ENCODE assay signal across 17 cellular contexts in genomic region chr6:154242617-154243357, GRCh38.
DNase-seq lines count a peak whose midpoint lies in the region; ATAC-seq and TF ChIP-seq lines count a peak whose summit lies in the region.
"Had no signal": no experiment of that assay in that cellular context is flagged by ENCODE, and none has a peak within 500 bp of the region (broad histone marks: within the 10 kb centered on the region; RNA-seq: fewer than 3 reads in every experiment).

No MANE protein-coding gene starts in this region.

- no peak for TF ChIP-seq CTCF in endothelial cell (IDR thresholded peaks at IDR 0.05; ENCODE audit: unreplicated experiment)

- DNase-seq in stimulated activated naive CD8-positive, alpha-beta T cell treated with anti-CD3 and anti-CD28 coated beads, Interleukin-15, Interleukin-2, amounts not matched to agents 100 U/mL and 50 U/mL, for 24 hours, result no peak
- no peak for DNase-seq in activated CD8-positive, alpha-beta T cell treated with anti-CD3 and anti-CD28 coated beads, Interleukin-2, amount 10 ng/mL, durations not matched to agents 7 days and 5 days
- DNase-seq in endothelial cell (ENCODE audit: low spot score), result no peak
- no peak for DNase-seq in stimulated activated naive CD8-positive, alpha-beta T cell treated with anti-CD3 and anti-CD28 coated beads, Interleukin-15, amount 100 ng/mL, for 72 hours
- DNase-seq in stimulated activated CD8-positive, alpha-beta memory T cell treated with anti-CD3 and anti-CD28 coated beads, Interleukin-4, amount 100 ng/mL, for 48 hours, result no peak
- DNase-seq: activated gamma-delta T cell treated with Interleukin-2 at 50 U/mL for 16 hours; DMS53; GF-D8; kidney; NCI-H524 treated with DMSO at 0.1 percent for 48 hours; stimulated activated CD4-positive, alpha-beta T cell treated with anti-CD3 and anti-CD28 coated beads, Interleukin-4, amount 100 ng/mL, for 1 hour; stomach; transverse colon had no signal

- ATAC-seq in stimulated activated naive CD8-positive, alpha-beta T cell treated with anti-CD3 and anti-CD28 coated beads, Interleukin-15, Interleukin-2, amounts not matched to agents 100 U/mL and 50 U/mL, for 24 hours, result no peak
- ATAC-seq in activated CD8-positive, alpha-beta T cell treated with anti-CD3 and anti-CD28 coated beads, Interleukin-2, amount 10 ng/mL, durations not matched to agents 7 days and 5 days, result no peak
- ATAC-seq in stimulated activated naive CD8-positive, alpha-beta T cell treated with anti-CD3 and anti-CD28 coated beads, Interleukin-15, amount 100 ng/mL, for 72 hours, result no peak
- ATAC-seq in GM19023 (IDR thresholded peaks at IDR 0.05; ENCODE audit: unreplicated experiment), result no peak
- ATAC-seq in GM21390 (IDR thresholded peaks at IDR 0.05; ENCODE audit: unreplicated experiment), result no peak
- ATAC-seq: WTC11 had no signal

- H3K36me3 Mint-ChIP-seq in stimulated activated naive CD8-positive, alpha-beta T cell treated with anti-CD3 and anti-CD28 coated beads, Interleukin-15, Interleukin-2, amounts not matched to agents 100 ng/mL and 50 ng/mL, for 24 hours (ENCODE audit: low read depth), result peaks cover 9% of the 10 kb centered on the region
- peaks cover 50% of the 10 kb centered on the region for H3K36me3 Mint-ChIP-seq in activated CD8-positive, alpha-beta T cell treated with anti-CD3 and anti-CD28 coated beads, Interleukin-2, amount 10 ng/mL, durations not matched to agents 7 days and 5 days (ENCODE audit: low read depth)
- no peaks in the 10 kb centered on the region for H3K36me3 Mint-ChIP-seq in endothelial cell (ENCODE audit: low read depth, unreplicated experiment)
- H3K36me3 Mint-ChIP-seq: WTC11 had no signal

- CTCF ChIA-PET in activated CD8-positive, alpha-beta T cell treated with anti-CD3 and anti-CD28 coated beads, Interleukin-2, amount 10 ng/mL, durations not matched to agents 7 days and 5 days (lab: Charles Lee), result interaction anchor here (0.9 to 5.8 kb wide), 6 partner anchors 10 to 128 kb away, joined by 3 to 28 read pairs (median 9); no protein-coding TSS in a partner anchor

- H3K4me3 Mint-ChIP-seq in stimulated activated naive CD8-positive, alpha-beta T cell treated with anti-CD3 and anti-CD28 coated beads, Interleukin-15, Interleukin-2, amounts not matched to agents 100 ng/mL and 50 ng/mL, for 24 hours, result peak overlapping the region; percentile 94
- no peak overlapping the region for H3K4me3 Mint-ChIP-seq in activated CD8-positive, alpha-beta T cell treated with anti-CD3 and anti-CD28 coated beads, Interleukin-2, amount 10 ng/mL, durations not matched to agents 7 days and 5 days
- H3K4me3 Mint-ChIP-seq in endothelial cell (ENCODE audit: unreplicated experiment), result no peak overlapping the region
- H3K4me3 Mint-ChIP-seq in stimulated activated naive CD8-positive, alpha-beta T cell treated with anti-CD3 and anti-CD28 coated beads, Interleukin-15, amount 100 ng/mL, for 72 hours, result peak overlapping the region; percentile 96
- H3K4me3 Mint-ChIP-seq: WTC11 had no signal

- peaks cover 8% of the 10 kb centered on the region for H3K9me3 Mint-ChIP-seq in stimulated activated naive CD8-positive, alpha-beta T cell treated with anti-CD3 and anti-CD28 coated beads, Interleukin-15, Interleukin-2, amounts not matched to agents 100 ng/mL and 50 ng/mL, for 24 hours
- no peaks in the 10 kb centered on the region for H3K9me3 Mint-ChIP-seq in activated CD8-positive, alpha-beta T cell treated with anti-CD3 and anti-CD28 coated beads, Interleukin-2, amount 10 ng/mL, durations not matched to agents 7 days and 5 days (ENCODE audit: insufficient read depth)
- H3K9me3 Mint-ChIP-seq in endothelial cell (ENCODE audit: unreplicated experiment), result no peaks in the 10 kb centered on the region
- H3K9me3 Mint-ChIP-seq in stimulated activated naive CD8-positive, alpha-beta T cell treated with anti-CD3 and anti-CD28 coated beads, Interleukin-15, amount 100 ng/mL, for 72 hours, result peaks cover 10% of the 10 kb centered on the region in 2 donors
- H3K9me3 Mint-ChIP-seq: WTC11 had no signal

- H3K27ac Mint-ChIP-seq in stimulated activated naive CD8-positive, alpha-beta T cell treated with anti-CD3 and anti-CD28 coated beads, Interleukin-15, Interleukin-2, amounts not matched to agents 100 ng/mL and 50 ng/mL, for 24 hours, result peak overlapping the region; percentile 95
- peak overlapping the region; percentile 84 for H3K27ac Mint-ChIP-seq in activated CD8-positive, alpha-beta T cell treated with anti-CD3 and anti-CD28 coated beads, Interleukin-2, amount 10 ng/mL, durations not matched to agents 7 days and 5 days
- peak overlapping the region; percentile 70 for H3K27ac Mint-ChIP-seq in endothelial cell (ENCODE audit: unreplicated experiment)
- peak overlapping the region; percentile 76 to 97 for H3K27ac Mint-ChIP-seq in stimulated activated naive CD8-positive, alpha-beta T cell treated with anti-CD3 and anti-CD28 coated beads, Interleukin-15, amount 100 ng/mL, for 72 hours
- H3K27ac Mint-ChIP-seq: WTC11 had no signal

- POLR2A ChIA-PET in activated CD8-positive, alpha-beta T cell treated with anti-CD3 and anti-CD28 coated beads, Interleukin-2, amount 10 ng/mL, durations not matched to agents 7 days and 5 days (lab: Charles Lee), result interaction anchor here (1.0 kb wide), 1 partner anchor 11 kb away, joined by 3 read pairs; no protein-coding TSS in a partner anchor

- H3K27me3 Mint-ChIP-seq in stimulated activated naive CD8-positive, alpha-beta T cell treated with anti-CD3 and anti-CD28 coated beads, Interleukin-15, Interleukin-2, amounts not matched to agents 100 ng/mL and 50 ng/mL, for 24 hours, result no peaks in the 10 kb centered on the region
- no peaks in the 10 kb centered on the region for H3K27me3 Mint-ChIP-seq in activated CD8-positive, alpha-beta T cell treated with anti-CD3 and anti-CD28 coated beads, Interleukin-2, amount 10 ng/mL, durations not matched to agents 7 days and 5 days (ENCODE audit: low read depth)
- H3K27me3 Mint-ChIP-seq in endothelial cell (ENCODE audit: unreplicated experiment), result peaks cover 2% of the 10 kb centered on the region
- no peaks in the 10 kb centered on the region for H3K27me3 Mint-ChIP-seq in stimulated activated naive CD8-positive, alpha-beta T cell treated with anti-CD3 and anti-CD28 coated beads, Interleukin-15, amount 100 ng/mL, for 72 hours

- H3K4me1 Mint-ChIP-seq in stimulated activated naive CD8-positive, alpha-beta T cell treated with anti-CD3 and anti-CD28 coated beads, Interleukin-15, Interleukin-2, amounts not matched to agents 100 ng/mL and 50 ng/mL, for 24 hours (ENCODE audit: low read depth), result peaks cover 85% of the 10 kb centered on the region
- H3K4me1 Mint-ChIP-seq in activated CD8-positive, alpha-beta T cell treated with anti-CD3 and anti-CD28 coated beads, Interleukin-2, amount 10 ng/mL, durations not matched to agents 7 days and 5 days (ENCODE audit: low read depth), result peaks cover 68% of the 10 kb centered on the region
- H3K4me1 Mint-ChIP-seq in endothelial cell (ENCODE audit: unreplicated experiment), result peaks cover 49% of the 10 kb centered on the region
- H3K4me1 Mint-ChIP-seq in stimulated activated naive CD8-positive, alpha-beta T cell treated with anti-CD3 and anti-CD28 coated beads, Interleukin-15, amount 100 ng/mL, for 72 hours, result peaks cover 71% of the 10 kb centered on the region

Comparison
In these comparisons a context has a peak if more than half of its experiments do, and no peak if none do; other contexts are left out.
1. H3K4me3 Mint-ChIP-seq: peak in stimulated activated naive CD8-positive, alpha-beta T cell treated with anti-CD3 and anti-CD28 coated beads, Interleukin-15, Interleukin-2, amounts not matched to agents 100 ng/mL and 50 ng/mL, for 24 hours (single experiment) and stimulated activated naive CD8-positive, alpha-beta T cell treated with anti-CD3 and anti-CD28 coated beads, Interleukin-15, amount 100 ng/mL, for 72 hours (2 of 2); none in activated CD8-positive, alpha-beta T cell treated with anti-CD3 and anti-CD28 coated beads, Interleukin-2, amount 10 ng/mL, durations not matched to agents 7 days and 5 days (single experiment) and endothelial cell (single experiment).
2. Peak in every context shown above with its lines, with median percentiles within 50 percentile points of each other: H3K27ac Mint-ChIP-seq.